ENCODE assay signal across 1 cellular context in genomic region chr18:21459706-21460286, GRCh38.
TF ChIP-seq lines count a peak whose summit lies in the region.

No MANE protein-coding gene starts in this region.

TF ChIP-seq in GM23338, 12 proteins besides CTCF, POLR2A, EP300 and RAD21 (continued from another document):
- TF ChIP-seq, protein P1, sequence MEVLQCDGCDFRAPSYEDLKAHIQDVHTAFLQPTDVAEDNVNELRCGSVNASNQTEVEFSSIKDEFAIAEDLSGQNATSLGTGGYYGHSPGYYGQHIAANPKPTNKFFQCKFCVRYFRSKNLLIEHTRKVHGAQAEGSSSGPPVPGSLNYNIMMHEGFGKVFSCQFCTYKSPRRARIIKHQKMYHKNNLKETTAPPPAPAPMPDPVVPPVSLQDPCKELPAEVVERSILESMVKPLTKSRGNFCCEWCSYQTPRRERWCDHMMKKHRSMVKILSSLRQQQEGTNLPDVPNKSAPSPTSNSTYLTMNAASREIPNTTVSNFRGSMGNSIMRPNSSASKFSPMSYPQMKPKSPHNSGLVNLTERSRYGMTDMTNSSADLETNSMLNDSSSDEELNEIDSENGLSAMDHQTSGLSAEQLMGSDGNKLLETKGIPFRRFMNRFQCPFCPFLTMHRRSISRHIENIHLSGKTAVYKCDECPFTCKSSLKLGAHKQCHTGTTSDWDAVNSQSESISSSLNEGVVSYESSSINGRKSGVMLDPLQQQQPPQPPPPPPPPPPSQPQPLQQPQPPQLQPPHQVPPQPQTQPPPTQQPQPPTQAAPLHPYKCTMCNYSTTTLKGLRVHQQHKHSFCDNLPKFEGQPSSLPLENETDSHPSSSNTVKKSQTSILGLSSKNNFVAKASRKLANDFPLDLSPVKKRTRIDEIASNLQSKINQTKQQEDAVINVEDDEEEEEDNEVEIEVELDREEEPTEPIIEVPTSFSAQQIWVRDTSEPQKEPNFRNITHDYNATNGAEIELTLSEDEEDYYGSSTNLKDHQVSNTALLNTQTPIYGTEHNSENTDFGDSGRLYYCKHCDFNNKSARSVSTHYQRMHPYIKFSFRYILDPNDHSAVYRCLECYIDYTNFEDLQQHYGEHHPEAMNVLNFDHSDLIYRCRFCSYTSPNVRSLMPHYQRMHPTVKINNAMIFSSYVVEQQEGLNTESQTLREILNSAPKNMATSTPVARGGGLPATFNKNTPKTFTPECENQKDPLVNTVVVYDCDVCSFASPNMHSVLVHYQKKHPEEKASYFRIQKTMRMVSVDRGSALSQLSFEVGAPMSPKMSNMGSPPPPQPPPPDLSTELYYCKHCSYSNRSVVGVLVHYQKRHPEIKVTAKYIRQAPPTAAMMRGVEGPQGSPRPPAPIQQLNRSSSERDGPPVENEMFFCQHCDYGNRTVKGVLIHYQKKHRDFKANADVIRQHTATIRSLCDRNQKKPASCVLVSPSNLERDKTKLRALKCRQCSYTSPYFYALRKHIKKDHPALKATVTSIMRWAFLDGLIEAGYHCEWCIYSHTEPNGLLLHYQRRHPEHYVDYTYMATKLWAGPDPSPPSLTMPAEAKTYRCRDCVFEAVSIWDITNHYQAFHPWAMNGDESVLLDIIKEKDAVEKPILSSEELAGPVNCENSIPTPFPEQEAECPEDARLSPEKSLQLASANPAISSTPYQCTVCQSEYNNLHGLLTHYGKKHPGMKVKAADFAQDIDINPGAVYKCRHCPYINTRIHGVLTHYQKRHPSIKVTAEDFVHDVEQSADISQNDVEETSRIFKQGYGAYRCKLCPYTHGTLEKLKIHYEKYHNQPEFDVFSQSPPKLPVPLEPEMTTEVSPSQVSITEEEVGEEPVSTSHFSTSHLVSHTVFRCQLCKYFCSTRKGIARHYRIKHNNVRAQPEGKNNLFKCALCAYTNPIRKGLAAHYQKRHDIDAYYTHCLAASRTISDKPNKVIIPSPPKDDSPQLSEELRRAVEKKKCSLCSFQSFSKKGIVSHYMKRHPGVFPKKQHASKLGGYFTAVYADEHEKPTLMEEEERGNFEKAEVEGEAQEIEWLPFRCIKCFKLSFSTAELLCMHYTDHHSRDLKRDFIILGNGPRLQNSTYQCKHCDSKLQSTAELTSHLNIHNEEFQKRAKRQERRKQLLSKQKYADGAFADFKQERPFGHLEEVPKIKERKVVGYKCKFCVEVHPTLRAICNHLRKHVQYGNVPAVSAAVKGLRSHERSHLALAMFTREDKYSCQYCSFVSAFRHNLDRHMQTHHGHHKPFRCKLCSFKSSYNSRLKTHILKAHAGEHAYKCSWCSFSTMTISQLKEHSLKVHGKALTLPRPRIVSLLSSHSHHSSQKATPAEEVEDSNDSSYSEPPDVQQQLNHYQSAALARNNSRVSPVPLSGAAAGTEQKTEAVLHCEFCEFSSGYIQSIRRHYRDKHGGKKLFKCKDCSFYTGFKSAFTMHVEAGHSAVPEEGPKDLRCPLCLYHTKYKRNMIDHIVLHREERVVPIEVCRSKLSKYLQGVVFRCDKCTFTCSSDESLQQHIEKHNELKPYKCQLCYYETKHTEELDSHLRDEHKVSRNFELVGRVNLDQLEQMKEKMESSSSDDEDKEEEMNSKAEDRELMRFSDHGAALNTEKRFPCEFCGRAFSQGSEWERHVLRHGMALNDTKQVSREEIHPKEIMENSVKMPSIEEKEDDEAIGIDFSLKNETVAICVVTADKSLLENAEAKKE (CRISPR knock-in tag; IDR thresholded peaks at IDR 0.05): no peak
- no peak for TF ChIP-seq POLR2AphosphoS5 (IDR thresholded peaks at IDR 0.05; ENCODE audit: low read depth)
